11 cellular contexts compared by ENCODE assay signal in the genomic region with DNA sequence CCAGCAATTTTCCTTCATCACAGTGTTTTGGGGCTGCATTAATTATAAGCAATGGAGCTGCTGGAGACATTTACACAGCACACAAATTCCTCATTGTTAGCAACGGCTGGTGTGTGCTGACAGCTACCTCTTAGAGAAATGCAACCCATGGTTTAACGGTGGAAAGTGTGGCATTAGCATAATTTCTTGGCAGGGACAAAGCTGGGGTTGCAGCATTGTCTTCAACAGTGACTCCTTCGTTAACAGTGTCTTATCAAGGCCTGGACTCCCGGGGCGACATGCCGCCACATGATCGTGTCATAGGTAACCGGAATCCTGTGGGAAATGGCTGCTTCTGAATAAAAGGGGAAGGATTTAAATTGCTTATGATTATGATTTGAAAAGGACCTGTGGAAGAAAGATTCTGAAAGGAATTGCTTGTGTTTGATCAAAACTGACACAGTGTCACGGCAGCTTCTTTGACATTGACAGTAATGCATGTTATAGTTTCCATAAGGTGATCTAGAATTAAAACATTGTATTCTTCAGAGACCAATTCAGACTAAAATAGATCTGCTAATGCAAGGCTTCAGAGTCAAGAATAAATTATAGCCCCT.
DNase-seq lines count a peak whose midpoint lies in the region; ATAC-seq, FAIRE-seq and TF ChIP-seq lines count a peak whose summit lies in the region.
"Had no signal": no experiment of that assay in that cellular context is flagged by ENCODE, and none has a peak within 500 bp of the region (broad histone marks: within the 10 kb centered on the region; RNA-seq: fewer than 3 reads in every experiment).

No MANE protein-coding gene starts in this region.

- no peak overlapping the region for H2AFZ ChIP-seq in K562 (ENCODE audit: low read depth, low read length)

- H3K27ac Mint-ChIP-seq in activated naive CD8-positive, alpha-beta T cell treated with anti-CD3 and anti-CD28 coated beads, Interleukin-2, amount 50 U/mL, for 24 hours = no peak overlapping the region
- H3K27ac Mint-ChIP-seq: activated CD8-positive, alpha-beta T cell treated with anti-CD3 and anti-CD28 coated beads, Interleukin-2, amount 10 ng/mL, durations not matched to agents 7 days and 5 days; stimulated activated naive CD8-positive, alpha-beta T cell treated with anti-CD3 and anti-CD28 coated beads, Interleukin-15, Interleukin-2, amounts not matched to agents 100 ng/mL and 50 ng/mL, for 24 hours had no signal

- no peak for TF ChIP-seq EP300 in K562 (IDR thresholded peaks at IDR 0.05; ENCODE audit: low read length)

- in situ Hi-C loops in K562 (cut with MboI) = no loop called here

- POLR2A ChIA-PET in K562 (lab: Yijun Ruan, JAX) = interaction anchor here (1.1 kb wide), 1 partner anchor 11 kb away, joined by 3 read pairs; no protein-coding TSS in a partner anchor

- no peak for TF ChIP-seq RAD21 in K562 (CRISPR knock-in tag; conservative IDR thresholded peaks at IDR 0.05 in 1 of 2, IDR thresholded peaks at IDR 0.05 in 1 of 2)

- H3K4me3 ChIP-seq in K562 = no peak overlapping the region
- H3K4me3 ChIP-seq in coronary artery = no peak overlapping the region

- H3K9me3 Mint-ChIP-seq in activated naive CD8-positive, alpha-beta T cell treated with anti-CD3 and anti-CD28 coated beads, Interleukin-2, amount 50 U/mL, for 24 hours = no peaks in the 10 kb centered on the region
- H3K9me3 Mint-ChIP-seq: stimulated activated naive CD8-positive, alpha-beta T cell treated with anti-CD3 and anti-CD28 coated beads, Interleukin-15, Interleukin-2, amounts not matched to agents 100 ng/mL and 50 ng/mL, for 24 hours had no signal

- no peaks in the 10 kb centered on the region for H3K79me2 ChIP-seq in K562 (ENCODE audit: control insufficient read depth, insufficient read depth, low read length)

- TF ChIP-seq CTCF in K562 (IDR thresholded peaks at IDR 0.05 in 2 of 3, conservative IDR thresholded peaks at IDR 0.05 in 1 of 3; ENCODE audit: insufficient read depth in 2 of 3, low read depth in 1 of 3, low read length in 3 of 3) = no peak
- no peak for TF ChIP-seq CTCF in coronary artery (IDR thresholded peaks at IDR 0.05)

- no peaks in the 10 kb centered on the region for H3K9me1 ChIP-seq in K562 (ENCODE audit: control insufficient read depth, insufficient read depth, low read length)

- intact Hi-C loops in K562 (cut with micrococcal nuclease) = no loop called here

- H3K9me3 ChIP-seq in K562 (replicated peaks; ENCODE audit: control insufficient read depth, insufficient read depth, low read depth, low read length) = no peaks in the 10 kb centered on the region

- H4K20me1 ChIP-seq in K562 (replicated peaks; ENCODE audit: control insufficient read depth, insufficient read depth, low read length) = no peaks in the 10 kb centered on the region

- no peak for TF ChIP-seq POLR2A in K562 (conservative IDR thresholded peaks at IDR 0.05)

- peaks cover 0 to 12% of the 10 kb centered on the region in 2 experiments; a peak in 1 of 5 replicates for H3K27me3 ChIP-seq in K562 (ENCODE audit: control insufficient read depth in 2 of 2, insufficient read depth in 2 of 2, low read length in 2 of 2)

- CTCF ChIA-PET in K562 (lab: Yijun Ruan, JAX; ENCODE audit: low intra/inter-chr PET ratio) = no interaction called here

- H3K4me1 ChIP-seq in K562 (replicated peaks in 1 of 2; ENCODE audit: control insufficient read depth in 2 of 2, insufficient read depth in 2 of 2, low read length in 2 of 2) = no peaks in the 10 kb centered on the region

- under 1% methylated on average over 9 of the region's 9 CpGs for WGBS in K562 (ENCODE audit: insufficient coverage, low coverage, missing lambda C conversion rate)

- DNase-seq in DMS 273 (lab: John Stamatoyannopoulos, UW; ENCODE audit: unreplicated experiment) = peak; percentile 81
- DNase-seq in NCI-H2107 (lab: John Stamatoyannopoulos, UW) = peak; percentile 60
- peak in 1 of 4 experiments; percentile 5 for DNase-seq in K562 (ENCODE audit: extremely low read depth in 1 of 4, low spot score in 3 of 4)
- peak; percentile 52 for DNase-seq in kidney tubule cell (ENCODE audit: low spot score)
- DNase-seq in stimulated activated CD4-positive, alpha-beta T cell treated with anti-CD3 and anti-CD28 coated beads, Interleukin-2, amount 100 ng/mL, for 24 hours = no peak
- DNase-seq in coronary artery (ENCODE audit: low spot score) = no peak
- no peak for DNase-seq in activated naive CD8-positive, alpha-beta T cell treated with anti-CD3 and anti-CD28 coated beads, Interleukin-2, amount 50 U/mL, for 24 hours
- DNase-seq: activated CD8-positive, alpha-beta T cell treated with anti-CD3 and anti-CD28 coated beads, Interleukin-2, amount 10 ng/mL, durations not matched to agents 7 days and 5 days; NCI-H1436 had no signal

- no peaks in the 10 kb centered on the region for H3K36me3 Mint-ChIP-seq in activated naive CD8-positive, alpha-beta T cell treated with anti-CD3 and anti-CD28 coated beads, Interleukin-2, amount 50 U/mL, for 24 hours (ENCODE audit: low read depth)

- FAIRE-seq in K562 (lab: Jason Lieb, UNC) = no peak

- no peak overlapping the region for H3K4me2 ChIP-seq in K562 (ENCODE audit: insufficient read depth, low read length)

- H3K4me3 Mint-ChIP-seq in activated naive CD8-positive, alpha-beta T cell treated with anti-CD3 and anti-CD28 coated beads, Interleukin-2, amount 50 U/mL, for 24 hours = no peak overlapping the region
- H3K4me3 Mint-ChIP-seq: activated CD8-positive, alpha-beta T cell treated with anti-CD3 and anti-CD28 coated beads, Interleukin-2, amount 10 ng/mL, durations not matched to agents 7 days and 5 days; stimulated activated naive CD8-positive, alpha-beta T cell treated with anti-CD3 and anti-CD28 coated beads, Interleukin-15, Interleukin-2, amounts not matched to agents 100 ng/mL and 50 ng/mL, for 24 hours had no signal

- ATAC-seq in K562 (no peak), HG03095 (IDR thresholded peaks at IDR 0.05; ENCODE audit: unreplicated experiment) (no peak)
- ATAC-seq in activated naive CD8-positive, alpha-beta T cell treated with anti-CD3 and anti-CD28 coated beads, Interleukin-2, amount 50 U/mL, for 24 hours = no peak
- ATAC-seq: activated CD8-positive, alpha-beta T cell treated with anti-CD3 and anti-CD28 coated beads, Interleukin-2, amount 10 ng/mL, durations not matched to agents 7 days and 5 days had no signal

- H3K36me3 ChIP-seq in K562 (ENCODE audit: control insufficient read depth, insufficient read depth, low read length) = no peaks in the 10 kb centered on the region

- H3K27ac ChIP-seq in K562 (ENCODE audit: extremely low read depth, low read depth, low read length) (no peak overlapping the region), coronary artery (no peak overlapping the region)

- H3K9ac ChIP-seq in K562 (ENCODE audit: insufficient read depth in 1 of 2, low read depth in 2 of 2, low read length in 2 of 2) = no peak overlapping the region

- no peaks in the 10 kb centered on the region for H3K4me1 Mint-ChIP-seq in activated naive CD8-positive, alpha-beta T cell treated with anti-CD3 and anti-CD28 coated beads, Interleukin-2, amount 50 U/mL, for 24 hours

- no TSS peak for BruUV-seq in K562 (replicated peaks; lab: Mats Ljungman, UMichigan)

- H3K27me3 Mint-ChIP-seq in activated naive CD8-positive, alpha-beta T cell treated with anti-CD3 and anti-CD28 coated beads, Interleukin-2, amount 50 U/mL, for 24 hours = no peaks in the 10 kb centered on the region
- H3K27me3 Mint-ChIP-seq: stimulated activated naive CD8-positive, alpha-beta T cell treated with anti-CD3 and anti-CD28 coated beads, Interleukin-15, Interleukin-2, amounts not matched to agents 100 ng/mL and 50 ng/mL, for 24 hours had no signal

TF ChIP-seq in K562, 482 proteins besides CTCF, POLR2A, EP300 and RAD21:
- TF ChIP-seq, protein P1, sequence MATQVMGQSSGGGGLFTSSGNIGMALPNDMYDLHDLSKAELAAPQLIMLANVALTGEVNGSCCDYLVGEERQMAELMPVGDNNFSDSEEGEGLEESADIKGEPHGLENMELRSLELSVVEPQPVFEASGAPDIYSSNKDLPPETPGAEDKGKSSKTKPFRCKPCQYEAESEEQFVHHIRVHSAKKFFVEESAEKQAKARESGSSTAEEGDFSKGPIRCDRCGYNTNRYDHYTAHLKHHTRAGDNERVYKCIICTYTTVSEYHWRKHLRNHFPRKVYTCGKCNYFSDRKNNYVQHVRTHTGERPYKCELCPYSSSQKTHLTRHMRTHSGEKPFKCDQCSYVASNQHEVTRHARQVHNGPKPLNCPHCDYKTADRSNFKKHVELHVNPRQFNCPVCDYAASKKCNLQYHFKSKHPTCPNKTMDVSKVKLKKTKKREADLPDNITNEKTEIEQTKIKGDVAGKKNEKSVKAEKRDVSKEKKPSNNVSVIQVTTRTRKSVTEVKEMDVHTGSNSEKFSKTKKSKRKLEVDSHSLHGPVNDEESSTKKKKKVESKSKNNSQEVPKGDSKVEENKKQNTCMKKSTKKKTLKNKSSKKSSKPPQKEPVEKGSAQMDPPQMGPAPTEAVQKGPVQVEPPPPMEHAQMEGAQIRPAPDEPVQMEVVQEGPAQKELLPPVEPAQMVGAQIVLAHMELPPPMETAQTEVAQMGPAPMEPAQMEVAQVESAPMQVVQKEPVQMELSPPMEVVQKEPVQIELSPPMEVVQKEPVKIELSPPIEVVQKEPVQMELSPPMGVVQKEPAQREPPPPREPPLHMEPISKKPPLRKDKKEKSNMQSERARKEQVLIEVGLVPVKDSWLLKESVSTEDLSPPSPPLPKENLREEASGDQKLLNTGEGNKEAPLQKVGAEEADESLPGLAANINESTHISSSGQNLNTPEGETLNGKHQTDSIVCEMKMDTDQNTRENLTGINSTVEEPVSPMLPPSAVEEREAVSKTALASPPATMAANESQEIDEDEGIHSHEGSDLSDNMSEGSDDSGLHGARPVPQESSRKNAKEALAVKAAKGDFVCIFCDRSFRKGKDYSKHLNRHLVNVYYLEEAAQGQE (CRISPR knock-in tag; IDR thresholded peaks at IDR 0.05; ENCODE audit: low read depth) = no peak
- peak; percentile 47; the same call in 1 of the 2 replicates for TF ChIP-seq ZNF316 (IDR thresholded peaks at IDR 0.05)
- TF ChIP-seq C11orf30 (IDR thresholded peaks at IDR 0.05; ENCODE audit: low read depth) = peak; percentile 39; the same call in 1 of the 2 replicates
- peak; percentile 42; the same call in 1 of the 2 replicates for TF ChIP-seq MAFG (tag; conservative IDR thresholded peaks at IDR 0.05)

Comparison
In these comparisons a context has a peak if more than half of its experiments do, and no peak if none do; other contexts are left out.
1. DNase-seq: peak in DMS 273 (single experiment), NCI-H2107 (single experiment) and kidney tubule cell (single experiment); none in stimulated activated CD4-positive, alpha-beta T cell treated with anti-CD3 and anti-CD28 coated beads, Interleukin-2, amount 100 ng/mL, for 24 hours (0 of 2), coronary artery (single experiment) and activated naive CD8-positive, alpha-beta T cell treated with anti-CD3 and anti-CD28 coated beads, Interleukin-2, amount 50 U/mL, for 24 hours (single experiment).